Comparison of ENCODE assay signal across 1 cellular context in the genomic region with DNA sequence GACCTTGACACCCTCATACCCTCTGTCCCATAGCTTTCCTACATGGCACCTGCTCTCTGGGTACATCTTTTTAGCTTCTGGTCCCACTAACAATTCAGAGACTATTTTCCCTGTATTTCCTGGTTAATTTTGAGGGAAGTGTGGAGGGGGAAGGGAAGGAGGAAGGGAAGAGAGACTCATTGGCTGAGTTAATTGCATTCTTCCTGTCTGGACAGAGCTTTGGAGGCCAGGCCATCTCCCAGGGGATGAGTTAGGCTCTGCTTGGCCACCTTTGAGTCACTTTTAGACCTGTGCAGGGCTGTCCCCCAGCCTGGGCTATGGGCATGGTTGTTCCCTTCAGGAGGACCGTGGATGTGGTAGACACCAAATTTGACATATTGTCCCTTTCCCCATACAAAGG.
TF ChIP-seq lines count a peak whose summit lies in the region.

No MANE protein-coding gene starts in this region.

TF ChIP-seq in endothelial cell of umbilical vein, 7 proteins besides CTCF, POLR2A, EP300 and RAD21 (continued from another document):
- TF ChIP-seq JUN (IDR thresholded peaks at IDR 0.05; ENCODE audit: borderline replicate concordance, insufficient read depth, insufficient read length, low read depth) (no peak), MYC (IDR thresholded peaks at IDR 0.05; ENCODE audit: low read depth, low read length) (no peak)
- TF ChIP-seq, protein P1, sequence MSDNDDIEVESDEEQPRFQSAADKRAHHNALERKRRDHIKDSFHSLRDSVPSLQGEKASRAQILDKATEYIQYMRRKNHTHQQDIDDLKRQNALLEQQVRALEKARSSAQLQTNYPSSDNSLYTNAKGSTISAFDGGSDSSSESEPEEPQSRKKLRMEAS (IDR thresholded peaks at IDR 0.05; ENCODE audit: insufficient read depth, insufficient read length) = no peak
TF ChIP-seq in endothelial cell of umbilical vein: peak in this region for 0.
